1 cellular context compared by ENCODE assay signal in genomic region chr14:105020815-105021655, GRCh38.
TF ChIP-seq lines count a peak whose summit lies in the region.

TSS of gene CDCA4 (minus strand) at chr14:105021083. CDS start at chr14:105011929, 9,154 bp downstream.

TF ChIP-seq in HepG2, 621 proteins besides CTCF, POLR2A, EP300 and RAD21 (continued from another document and continues in another):
- no peak for TF ChIP-seq IRF1 (CRISPR knock-in tag; IDR thresholded peaks at IDR 0.05; ENCODE audit: low read depth)
- TF ChIP-seq CENPBD1 (CRISPR knock-in tag; IDR thresholded peaks at IDR 0.05; ENCODE audit: borderline replicate concordance, low read depth), result no peak
- 0 out of 2 replicates have a peak, but pooled peaks have one; percentile 31 for TF ChIP-seq AKNA (CRISPR knock-in tag; IDR thresholded peaks at IDR 0.05; ENCODE audit: borderline replicate concordance)
- no peak for TF ChIP-seq NCOR1 (IDR thresholded peaks at IDR 0.05; ENCODE audit: borderline replicate concordance, low read length)
- no peak for TF ChIP-seq ZSCAN30 (CRISPR knock-in tag; IDR thresholded peaks at IDR 0.05)
- TF ChIP-seq ZNF557 (CRISPR knock-in tag; IDR thresholded peaks at IDR 0.05), result no peak
- TF ChIP-seq CHCHD3 (CRISPR knock-in tag; IDR thresholded peaks at IDR 0.05), result no peak
- no peak for TF ChIP-seq ZNF317 (CRISPR knock-in tag; IDR thresholded peaks at IDR 0.05)
- TF ChIP-seq SALL1 (CRISPR knock-in tag; IDR thresholded peaks at IDR 0.05), result peak; percentile 38
- no peak for TF ChIP-seq MLXIP (CRISPR knock-in tag; IDR thresholded peaks at IDR 0.05; ENCODE audit: borderline replicate concordance)
- peak; percentile 24; the same call in 1 of the 2 replicates for TF ChIP-seq FOXK1 (CRISPR knock-in tag; IDR thresholded peaks at IDR 0.05; ENCODE audit: borderline replicate concordance, low read depth)
- no peak for TF ChIP-seq ZBTB44 (CRISPR knock-in tag; IDR thresholded peaks at IDR 0.05)
- no peak for TF ChIP-seq HHEX (CRISPR knock-in tag; IDR thresholded peaks at IDR 0.05)
- TF ChIP-seq ZNF282 (IDR thresholded peaks at IDR 0.05; ENCODE audit: partially characterized antibody), result no peak
- peak; percentile 86 for TF ChIP-seq NFYB (CRISPR knock-in tag; IDR thresholded peaks at IDR 0.05)
- TF ChIP-seq YY1 (IDR thresholded peaks at IDR 0.05; ENCODE audit: insufficient read depth, insufficient replicate concordance, low read depth, low read length), result peak; percentile 31
- TF ChIP-seq ZNF230 (CRISPR knock-in tag; IDR thresholded peaks at IDR 0.05), result no peak
- TF ChIP-seq ZBTB14 (CRISPR knock-in tag; IDR thresholded peaks at IDR 0.05), result peak; percentile 53
- peak; percentile 58 for TF ChIP-seq NKX3-1 (CRISPR knock-in tag; IDR thresholded peaks at IDR 0.05)
- no peak for TF ChIP-seq ZBTB8A (CRISPR knock-in tag; IDR thresholded peaks at IDR 0.05; ENCODE audit: borderline replicate concordance, low read depth)
- no peak; the same call in 1 of the 2 replicates for TF ChIP-seq HES4 (CRISPR knock-in tag; IDR thresholded peaks at IDR 0.05; ENCODE audit: borderline replicate concordance)
- no peak for TF ChIP-seq ZNF781 (CRISPR knock-in tag; IDR thresholded peaks at IDR 0.05; ENCODE audit: borderline replicate concordance, not compliant biosample characterization)
- no peak for TF ChIP-seq IRF9 (CRISPR knock-in tag; IDR thresholded peaks at IDR 0.05; ENCODE audit: borderline replicate concordance)
- TF ChIP-seq ZNF746 (CRISPR knock-in tag; IDR thresholded peaks at IDR 0.05), result 0 out of 2 replicates have a peak, but pooled peaks have one; percentile 19
- TF ChIP-seq TMF1 (CRISPR knock-in tag; IDR thresholded peaks at IDR 0.05; ENCODE audit: low read depth), result peak; percentile 57; the same call in 1 of the 2 replicates
- TF ChIP-seq ZNF296 (CRISPR knock-in tag; conservative IDR thresholded peaks at IDR 0.05), result no peak
- no peak for TF ChIP-seq CENPX (CRISPR knock-in tag; IDR thresholded peaks at IDR 0.05)
- TF ChIP-seq ZMYM4 (CRISPR knock-in tag; IDR thresholded peaks at IDR 0.05), result no peak; the same call in 1 of the 2 replicates
- no peak for TF ChIP-seq ZXDC (CRISPR knock-in tag; IDR thresholded peaks at IDR 0.05)
- TF ChIP-seq KLF15 (CRISPR knock-in tag; IDR thresholded peaks at IDR 0.05; ENCODE audit: borderline replicate concordance), result no peak
- TF ChIP-seq ZNF660 (CRISPR knock-in tag; IDR thresholded peaks at IDR 0.05; ENCODE audit: borderline replicate concordance, low read depth), result no peak
- no peak for TF ChIP-seq AFF4 (CRISPR knock-in tag; IDR thresholded peaks at IDR 0.05)
- TF ChIP-seq CREM (IDR thresholded peaks at IDR 0.05), result no peak
- TF ChIP-seq CREM (CRISPR knock-in tag; IDR thresholded peaks at IDR 0.05), result no peak
- no peak for TF ChIP-seq FOSL2 (CRISPR knock-in tag; IDR thresholded peaks at IDR 0.05)
- no peak for TF ChIP-seq PLRG1 (conservative IDR thresholded peaks at IDR 0.05)
- no peak for TF ChIP-seq ZMAT5 (CRISPR knock-in tag; IDR thresholded peaks at IDR 0.05; ENCODE audit: borderline replicate concordance, low read depth)
- no peak for TF ChIP-seq ZNF615 (CRISPR knock-in tag; IDR thresholded peaks at IDR 0.05; ENCODE audit: borderline replicate concordance)
- no peak for TF ChIP-seq ZNF7 (CRISPR knock-in tag; IDR thresholded peaks at IDR 0.05)
- TF ChIP-seq HOXA5 (CRISPR knock-in tag; IDR thresholded peaks at IDR 0.05), result 0 out of 2 replicates have a peak, but pooled peaks have one; percentile 40
- TF ChIP-seq POGZ (CRISPR knock-in tag; IDR thresholded peaks at IDR 0.05), result no peak
- no peak; the same call in 1 of the 2 replicates for TF ChIP-seq CREBL2 (CRISPR knock-in tag; IDR thresholded peaks at IDR 0.05; ENCODE audit: borderline replicate concordance)
- no peak for TF ChIP-seq TBX3 (IDR thresholded peaks at IDR 0.05; ENCODE audit: borderline replicate concordance)
- no peak for TF ChIP-seq ZFP36L1 (CRISPR knock-in tag; IDR thresholded peaks at IDR 0.05)
